8 cellular contexts compared by ENCODE assay signal in the genomic region with DNA sequence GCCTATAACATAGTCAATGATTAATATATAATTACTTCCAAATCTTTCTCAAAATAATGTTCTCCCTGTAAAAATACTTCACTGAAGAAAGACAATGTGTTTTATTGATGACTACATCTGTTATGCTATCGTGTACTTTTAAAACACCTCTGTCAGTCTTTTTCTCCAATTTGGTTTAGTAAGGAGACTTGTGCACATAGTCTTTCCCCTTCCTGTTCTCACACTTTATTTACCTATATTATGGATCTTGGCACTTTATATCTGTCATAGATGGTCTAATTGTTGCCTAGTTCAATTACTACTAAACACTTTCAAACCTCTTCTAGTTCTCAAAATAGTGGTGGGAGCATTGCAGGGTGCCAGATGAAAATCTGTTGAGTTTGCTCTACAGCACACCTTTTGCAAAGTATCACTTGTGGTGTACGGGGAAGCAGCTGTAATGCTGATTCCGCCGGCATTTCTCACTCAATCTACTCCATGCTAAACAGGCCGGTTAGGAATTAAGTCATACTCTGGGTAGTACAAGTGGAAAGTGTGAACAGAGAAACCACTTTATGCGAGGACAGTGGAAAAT. TPM values are rescaled to one million over a fixed set of nuclear protein-coding genes. Genes with fewer than 3 reads are reported as not detected.
A peak's percentile ranks its signal among the peaks of the same experiment; 100 is the strongest.
DNase-seq lines count a peak whose midpoint lies in the region; ATAC-seq and TF ChIP-seq lines count a peak whose summit lies in the region.

No MANE protein-coding gene starts in this region.

- intact Hi-C loops in right lobe of liver (cut with DNase I): no loop called here

- peaks cover 0 to 28% (median 9%) of the 10 kb centered on the region in 4 donors for H3K4me1 ChIP-seq in right lobe of liver

- TF ChIP-seq POLR2A in right lobe of liver (IDR thresholded peaks at IDR 0.05): no peak

- H3K36me3 ChIP-seq in H7 (replicated peaks; ENCODE audit: control insufficient read depth, insufficient read depth, low read length) (no peaks in the 10 kb centered on the region), right lobe of liver (no peaks in the 10 kb centered on the region)

- H3K27me3 ChIP-seq in H7 (ENCODE audit: control insufficient read depth, insufficient read depth, low read length) (peaks cover 74% of the 10 kb centered on the region), right lobe of liver (peaks cover 0 to 36% of the 10 kb centered on the region in 2 donors)

- WGBS in right lobe of liver (ENCODE audit: insufficient coverage, low coverage, low lambda C conversion rate, missing lambda C conversion rate): 6% methylated on average over 6 of the region's 6 CpGs

- H3K4me3 ChIP-seq in AG10803 (ENCODE audit: low read length) (peak overlapping the region; percentile 58), H7 (ENCODE audit: insufficient read depth, low read depth, low read length) (peak overlapping the region; percentile 61; the same call in 1 of the 2 replicates), right lobe of liver (peak overlapping the region; percentile 44 to 58 (median 53))

- no peaks in the 10 kb centered on the region for H3K9me3 ChIP-seq in right lobe of liver

- peaks cover 41% of the 10 kb centered on the region for H3K27me3 Mint-ChIP-seq in activated naive CD4-positive, alpha-beta T cell treated with anti-CD3 and anti-CD28 coated beads, Interleukin-2, amount 50 U/mL, for 24 hours

- peaks cover 3% of the 10 kb centered on the region for H3K36me3 Mint-ChIP-seq in activated naive CD4-positive, alpha-beta T cell treated with anti-CD3 and anti-CD28 coated beads, Interleukin-2, amount 50 U/mL, for 24 hours

- TF ChIP-seq CTCF in AG10803 (conservative IDR thresholded peaks at IDR 0.05; ENCODE audit: low read length) (no peak), right lobe of liver (IDR thresholded peaks at IDR 0.05) (no peak)

- DNase-seq in AG10803 (ENCODE audit: low read depth): no peak
- DNase-seq in H7: no peak
- no peak for DNase-seq in right lobe of liver
- DNase-seq in substantia nigra (lab: John Stamatoyannopoulos, UW): no peak
- DNase-seq in AG08396 (ENCODE audit: low spot score): no peak
- DNase-seq in NCI-H1417 (lab: John Stamatoyannopoulos, UW): no peak

- H3K27ac ChIP-seq in right lobe of liver (no peak overlapping the region), substantia nigra (ENCODE audit: low read depth, low read length, poor library complexity, severe bottlenecking) (no peak overlapping the region)

- no peak overlapping the region for H3K27ac Mint-ChIP-seq in activated naive CD4-positive, alpha-beta T cell treated with anti-CD3 and anti-CD28 coated beads, Interleukin-2, amount 50 U/mL, for 24 hours

- ATAC-seq in right lobe of liver (no peak), GM21423 (IDR thresholded peaks at IDR 0.05; ENCODE audit: unreplicated experiment) (no peak)

- H3K9me3 Mint-ChIP-seq in activated naive CD4-positive, alpha-beta T cell treated with anti-CD3 and anti-CD28 coated beads, Interleukin-2, amount 50 U/mL, for 24 hours: no peaks in the 10 kb centered on the region

- H3K4me3 Mint-ChIP-seq in activated naive CD4-positive, alpha-beta T cell treated with anti-CD3 and anti-CD28 coated beads, Interleukin-2, amount 50 U/mL, for 24 hours: peak overlapping the region; percentile 74

- peaks cover 10% of the 10 kb centered on the region for H3K4me1 Mint-ChIP-seq in activated naive CD4-positive, alpha-beta T cell treated with anti-CD3 and anti-CD28 coated beads, Interleukin-2, amount 50 U/mL, for 24 hours

RNA-seq across cellular contexts. Expression of a gene that starts 1.1 kb away (rescaled TPM):
- total RNA-seq in H7 (2014; rRNA removed; shearing (Covaris generic)): not detected in 2 replicates
- not detected for total RNA-seq in right lobe of liver
